35 cellular contexts compared by ENCODE assay signal in the genomic region with DNA sequence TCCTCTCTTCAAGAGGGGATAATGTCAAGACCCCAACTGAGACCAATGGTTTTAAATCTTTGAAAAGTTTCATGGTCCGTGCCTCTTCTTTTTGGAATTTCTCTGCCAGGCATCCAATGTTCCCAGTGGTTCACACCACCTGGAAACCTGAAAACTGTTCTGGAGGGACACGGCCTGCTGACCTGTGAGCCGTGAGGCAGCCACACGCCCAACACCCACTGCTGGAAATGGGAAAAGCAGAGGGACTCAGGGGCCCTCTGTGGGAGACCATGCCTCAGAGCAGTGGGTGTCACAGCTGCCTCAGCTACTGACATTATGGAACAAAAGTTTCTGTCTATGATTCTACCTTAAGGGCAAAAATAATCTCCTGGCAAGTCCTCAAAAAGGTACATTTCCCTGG.
"Had no signal": no experiment of that assay in that cellular context is flagged by ENCODE, and none has a peak within 500 bp of the region (broad histone marks: within the 10 kb centered on the region; RNA-seq: fewer than 3 reads in every experiment).

No MANE protein-coding gene starts in this region.

- H3K27me3 Mint-ChIP-seq: activated B cell treated with CpG ODN at 0.5 μM for 24 hours; activated CD4-positive, alpha-beta memory T cell treated with anti-CD3 and anti-CD28 coated beads, Interleukin-2, amount 10 ng/mL, durations not matched to agents 7 days and 5 days; activated CD4-positive, alpha-beta T cell treated with anti-CD3 and anti-CD28 coated beads, Interleukin-2, amount 10 ng/mL, durations not matched to agents 7 days and 5 days; activated CD8-positive, alpha-beta memory T cell treated with anti-CD3 and anti-CD28 coated beads, Interleukin-2, amount 10 ng/mL, durations not matched to agents 7 days and 5 days; activated naive CD4-positive, alpha-beta T cell treated with anti-CD3 and anti-CD28 coated beads, Interleukin-2, amount 10 ng/mL, durations not matched to agents 7 days and 5 days; activated naive CD8-positive, alpha-beta T cell; activated naive CD8-positive, alpha-beta T cell treated with anti-CD3 and anti-CD28 coated beads, Interleukin-2, amount 50 U/mL, for 24 hours; activated T-cell treated with anti-CD3 and anti-CD28 coated beads, Interleukin-2, amount 50 U/mL, for 24 hours; central memory CD8-positive, alpha-beta T cell had no signal

- H3K4me1 Mint-ChIP-seq: activated B cell treated with CpG ODN at 0.5 μM for 24 hours; activated CD8-positive, alpha-beta memory T cell treated with anti-CD3 and anti-CD28 coated beads, Interleukin-2, amount 10 ng/mL, durations not matched to agents 7 days and 5 days; activated naive CD8-positive, alpha-beta T cell treated with anti-CD3 and anti-CD28 coated beads, Interleukin-2, amount 10 ng/mL, durations not matched to agents 7 days and 5 days had no signal

- H3K4me3 ChIP-seq: ascending aorta, cardiac muscle cell had no signal

- H3K36me3 Mint-ChIP-seq: activated CD8-positive, alpha-beta memory T cell treated with anti-CD3 and anti-CD28 coated beads, Interleukin-2, amount 10 ng/mL, durations not matched to agents 7 days and 5 days; activated naive CD4-positive, alpha-beta T cell treated with anti-CD3 and anti-CD28 coated beads, Interleukin-2, amount 10 ng/mL, durations not matched to agents 7 days and 5 days; activated naive CD4-positive, alpha-beta T cell treated with anti-CD3 and anti-CD28 coated beads, Interleukin-2, amount 50 U/mL, for 24 hours; activated naive CD8-positive, alpha-beta T cell; activated naive CD8-positive, alpha-beta T cell treated with anti-CD3 and anti-CD28 coated beads, Interleukin-2, amount 10 ng/mL, durations not matched to agents 7 days and 5 days; brain had no signal

- ATAC-seq: activated CD8-positive, alpha-beta memory T cell treated with anti-CD3 and anti-CD28 coated beads, Interleukin-2, amount 10 ng/mL, durations not matched to agents 7 days and 5 days; activated CD8-positive, alpha-beta T cell treated with anti-CD3 and anti-CD28 coated beads, Interleukin-2, amount 10 ng/mL, durations not matched to agents 7 days and 5 days; activated naive CD8-positive, alpha-beta T cell treated with anti-CD3 and anti-CD28 coated beads, Interleukin-2, amount 50 U/mL, for 24 hours had no signal

- DNase-seq: activated B cell treated with CpG ODN at 0.5 μM for 24 hours; activated CD4-positive, alpha-beta memory T cell treated with anti-CD3 and anti-CD28 coated beads, Interleukin-2, amount 10 ng/mL, durations not matched to agents 7 days and 5 days; activated CD4-positive, alpha-beta T cell treated with anti-CD3 and anti-CD28 coated beads for 48 hours; activated CD4-positive, alpha-beta T cell treated with anti-CD3 and anti-CD28 coated beads, Interleukin-2, amount 10 ng/mL, durations not matched to agents 7 days and 5 days; activated CD4-positive, alpha-beta T cell treated with anti-CD3 and anti-CD28 coated beads, Interleukin-2, amount 50 U/mL, for 48 hours; activated CD4-positive, CD25-positive, alpha-beta regulatory T cell treated with anti-CD3 and anti-CD28 coated beads, Interleukin-2, amount 50 U/mL, for 72 hours; activated CD8-positive, alpha-beta memory T cell treated with anti-CD3 and anti-CD28 coated beads for 24 hours; activated CD8-positive, alpha-beta memory T cell treated with anti-CD3 and anti-CD28 coated beads, Interleukin-2, amount 10 ng/mL, durations not matched to agents 7 days and 5 days; activated CD8-positive, alpha-beta memory T cell treated with anti-CD3 and anti-CD28 coated beads, Interleukin-2, amount 50 U/mL, for 48 hours; activated CD8-positive, alpha-beta T cell treated with anti-CD3 and anti-CD28 coated beads, Interleukin-2, amount 10 ng/mL, durations not matched to agents 7 days and 5 days; activated effector memory CD4-positive, alpha-beta T cell treated with Interleukin-2 at 50 U/mL for 16 hours; activated gamma-delta T cell; activated naive CD4-positive, alpha-beta T cell treated with anti-CD3 and anti-CD28 coated beads, Interleukin-2, amount 10 ng/mL, durations not matched to agents 7 days and 5 days; activated naive CD4-positive, alpha-beta T cell treated with Interleukin-2 at 50 U/mL for 16 hours; activated naive CD8-positive, alpha-beta T cell treated with anti-CD3 and anti-CD28 coated beads, Interleukin-2, amount 10 ng/mL, durations not matched to agents 7 days and 5 days; activated naive CD8-positive, alpha-beta T cell treated with anti-CD3 and anti-CD28 coated beads, Interleukin-2, amount 50 U/mL, for 24 hours; activated T-cell treated with anti-CD3 and anti-CD28 coated beads, Interleukin-2, amount 50 U/mL, for 24 hours; activated T-cell treated with anti-CD3 and anti-CD28 coated beads, Interleukin-2, amount 50 U/mL, for 48 hours; amygdala; anterior cingulate cortex; caudate nucleus; cerebellar nuclear complex; T-helper 1 cell; T-helper 2 cell; T-helper 9 cell had no signal

- H3K4me3 Mint-ChIP-seq: activated B cell treated with CpG ODN at 0.5 μM for 24 hours; activated CD4-positive, alpha-beta memory T cell treated with anti-CD3 and anti-CD28 coated beads, Interleukin-2, amount 10 ng/mL, durations not matched to agents 7 days and 5 days; activated CD4-positive, alpha-beta T cell treated with anti-CD3 and anti-CD28 coated beads, Interleukin-2, amount 10 ng/mL, durations not matched to agents 7 days and 5 days; activated CD8-positive, alpha-beta memory T cell treated with anti-CD3 and anti-CD28 coated beads, Interleukin-2, amount 10 ng/mL, durations not matched to agents 7 days and 5 days; activated CD8-positive, alpha-beta T cell treated with anti-CD3 and anti-CD28 coated beads, Interleukin-2, amount 10 ng/mL, durations not matched to agents 7 days and 5 days; activated naive CD4-positive, alpha-beta T cell treated with anti-CD3 and anti-CD28 coated beads, Interleukin-2, amount 10 ng/mL, durations not matched to agents 7 days and 5 days; activated naive CD4-positive, alpha-beta T cell treated with anti-CD3 and anti-CD28 coated beads, Interleukin-2, amount 50 U/mL, for 24 hours; activated naive CD8-positive, alpha-beta T cell; activated naive CD8-positive, alpha-beta T cell treated with anti-CD3 and anti-CD28 coated beads, Interleukin-2, amount 10 ng/mL, durations not matched to agents 7 days and 5 days; activated naive CD8-positive, alpha-beta T cell treated with anti-CD3 and anti-CD28 coated beads, Interleukin-2, amount 50 U/mL, for 24 hours; activated T-cell treated with anti-CD3 and anti-CD28 coated beads, Interleukin-2, amount 50 U/mL, for 24 hours; brain; central memory CD8-positive, alpha-beta T cell; T-helper 1 cell treated with Interleukin-12 subunit alpha and Interleukin-12 subunit beta and Interleukin-4 antibody, amounts not matched to agents 30 μg/mL and 1 μg/mL, for 36 hours; T-helper 2 cell treated with Interferon-gamma antibody and Interleukin-4, amounts not matched to agents 5 μg/mL and 100 μg/mL, for 36 hours had no signal

- H3K36me3 ChIP-seq: ascending aorta, cardiac muscle cell had no signal

- H3K9me3 ChIP-seq: ascending aorta had no signal

- H3K27ac ChIP-seq: ascending aorta, cardiac muscle cell, VCaP had no signal

- H3K9me3 Mint-ChIP-seq: activated B cell treated with CpG ODN at 0.5 μM for 24 hours; activated CD4-positive, alpha-beta memory T cell treated with anti-CD3 and anti-CD28 coated beads, Interleukin-2, amount 10 ng/mL, durations not matched to agents 7 days and 5 days; activated CD4-positive, alpha-beta T cell treated with anti-CD3 and anti-CD28 coated beads, Interleukin-2, amount 10 ng/mL, durations not matched to agents 7 days and 5 days; activated naive CD4-positive, alpha-beta T cell treated with anti-CD3 and anti-CD28 coated beads, Interleukin-2, amount 10 ng/mL, durations not matched to agents 7 days and 5 days; activated naive CD4-positive, alpha-beta T cell treated with anti-CD3 and anti-CD28 coated beads, Interleukin-2, amount 50 U/mL, for 24 hours; activated naive CD8-positive, alpha-beta T cell treated with anti-CD3 and anti-CD28 coated beads, Interleukin-2, amount 10 ng/mL, durations not matched to agents 7 days and 5 days; activated naive CD8-positive, alpha-beta T cell treated with anti-CD3 and anti-CD28 coated beads, Interleukin-2, amount 50 U/mL, for 24 hours; activated T-cell treated with anti-CD3 and anti-CD28 coated beads, Interleukin-2, amount 50 U/mL, for 24 hours; activated T-helper 2 cell treated with anti-CD3 and anti-CD28 coated beads, Interferon-gamma antibody, Interleukin-2, Interleukin-4, amounts not matched to agents 10 μg/mL and 5 μg/mL and 100 μg/mL, durations not matched to agents 14 hours and 24 hours and 36 hours; central memory CD8-positive, alpha-beta T cell; T-helper 1 cell treated with Interleukin-12 subunit alpha and Interleukin-12 subunit beta and Interleukin-4 antibody, amounts not matched to agents 30 μg/mL and 1 μg/mL, for 36 hours; T-helper 2 cell treated with Interferon-gamma antibody and Interleukin-4, amounts not matched to agents 5 μg/mL and 100 μg/mL, for 36 hours had no signal

- H3K27me3 ChIP-seq: ascending aorta, cardiac muscle cell had no signal

- H3K27ac Mint-ChIP-seq: activated B cell treated with CpG ODN at 0.5 μM for 24 hours; activated CD4-positive, alpha-beta memory T cell treated with anti-CD3 and anti-CD28 coated beads, Interleukin-2, amount 10 ng/mL, durations not matched to agents 7 days and 5 days; activated CD4-positive, alpha-beta T cell treated with anti-CD3 and anti-CD28 coated beads, Interleukin-2, amount 10 ng/mL, durations not matched to agents 7 days and 5 days; activated CD8-positive, alpha-beta memory T cell treated with anti-CD3 and anti-CD28 coated beads, Interleukin-2, amount 10 ng/mL, durations not matched to agents 7 days and 5 days; activated CD8-positive, alpha-beta T cell treated with anti-CD3 and anti-CD28 coated beads, Interleukin-2, amount 10 ng/mL, durations not matched to agents 7 days and 5 days; activated naive CD4-positive, alpha-beta T cell treated with anti-CD3 and anti-CD28 coated beads, Interleukin-2, amount 10 ng/mL, durations not matched to agents 7 days and 5 days; activated naive CD4-positive, alpha-beta T cell treated with anti-CD3 and anti-CD28 coated beads, Interleukin-2, amount 50 U/mL, for 24 hours; activated naive CD8-positive, alpha-beta T cell; activated naive CD8-positive, alpha-beta T cell treated with anti-CD3 and anti-CD28 coated beads, Interleukin-2, amount 10 ng/mL, durations not matched to agents 7 days and 5 days; activated naive CD8-positive, alpha-beta T cell treated with anti-CD3 and anti-CD28 coated beads, Interleukin-2, amount 50 U/mL, for 24 hours; activated T-cell treated with anti-CD3 and anti-CD28 coated beads, Interleukin-2, amount 50 U/mL, for 24 hours; activated T-helper 2 cell treated with anti-CD3 and anti-CD28 coated beads, Interferon-gamma antibody, Interleukin-2, Interleukin-4, amounts not matched to agents 10 μg/mL and 5 μg/mL and 100 μg/mL, durations not matched to agents 14 hours and 24 hours and 36 hours; brain; T-helper 1 cell treated with Interleukin-12 subunit alpha and Interleukin-12 subunit beta and Interleukin-4 antibody, amounts not matched to agents 30 μg/mL and 1 μg/mL, for 36 hours; T-helper 2 cell treated with Interferon-gamma antibody and Interleukin-4, amounts not matched to agents 5 μg/mL and 100 μg/mL, for 36 hours had no signal
